ENCODE assay signal across 1 cellular context in the genomic region with DNA sequence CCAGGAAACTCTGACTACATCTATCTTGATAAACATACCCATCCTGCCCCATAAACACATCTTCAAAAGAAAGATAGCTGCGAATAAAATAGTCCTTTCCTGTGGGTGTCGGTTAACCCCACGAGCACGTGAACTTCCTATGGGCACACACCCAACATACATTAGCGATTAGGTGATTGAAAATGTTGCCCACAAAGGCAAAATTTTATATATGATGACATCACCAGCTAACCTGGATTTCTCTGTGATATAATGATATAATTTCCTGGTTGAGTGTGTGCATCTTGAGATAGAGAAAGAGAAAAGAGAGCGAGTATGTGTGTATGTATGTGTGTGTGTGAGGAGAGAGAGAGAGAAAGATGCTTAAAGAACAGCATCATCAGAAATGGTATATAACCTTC.
A peak's percentile ranks its signal among the peaks of the same experiment; 100 is the strongest.
TF ChIP-seq lines count a peak whose summit lies in the region.

No MANE protein-coding gene starts in this region.

TF ChIP-seq in HEK293, 187 proteins besides CTCF, POLR2A, EP300 and RAD21 (continued from another document):
- TF ChIP-seq, protein P1, sequence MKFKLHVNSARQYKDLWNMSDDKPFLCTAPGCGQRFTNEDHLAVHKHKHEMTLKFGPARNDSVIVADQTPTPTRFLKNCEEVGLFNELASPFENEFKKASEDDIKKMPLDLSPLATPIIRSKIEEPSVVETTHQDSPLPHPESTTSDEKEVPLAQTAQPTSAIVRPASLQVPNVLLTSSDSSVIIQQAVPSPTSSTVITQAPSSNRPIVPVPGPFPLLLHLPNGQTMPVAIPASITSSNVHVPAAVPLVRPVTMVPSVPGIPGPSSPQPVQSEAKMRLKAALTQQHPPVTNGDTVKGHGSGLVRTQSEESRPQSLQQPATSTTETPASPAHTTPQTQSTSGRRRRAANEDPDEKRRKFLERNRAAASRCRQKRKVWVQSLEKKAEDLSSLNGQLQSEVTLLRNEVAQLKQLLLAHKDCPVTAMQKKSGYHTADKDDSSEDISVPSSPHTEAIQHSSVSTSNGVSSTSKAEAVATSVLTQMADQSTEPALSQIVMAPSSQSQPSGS (tag by site-specific recombination; IDR thresholded peaks at IDR 0.05; ENCODE audit: low read depth), result peak; percentile 99
- TF ChIP-seq ZNF777 (tag by site-specific recombination; IDR thresholded peaks at IDR 0.05; ENCODE audit: borderline replicate concordance) (no peak), KLF8 (tag by site-specific recombination; IDR thresholded peaks at IDR 0.05) (peak; percentile 19), ZNF600 (tag by site-specific recombination; IDR thresholded peaks at IDR 0.05) (no peak), KLF16 (tag by site-specific recombination; IDR thresholded peaks at IDR 0.05) (0 out of 2 replicates have a peak, but pooled peaks have one; percentile 34), ZNF433 (tag by site-specific recombination; IDR thresholded peaks at IDR 0.05; ENCODE audit: low read depth) (no peak), RBAK (tag by site-specific recombination; IDR thresholded peaks at IDR 0.05) (no peak), ZNF585B (tag by site-specific recombination; IDR thresholded peaks at IDR 0.05) (no peak), IKZF3 (tag by site-specific recombination; IDR thresholded peaks at IDR 0.05) (peak; percentile 35; the same call in 1 of the 2 replicates), ZNF513 (tag by site-specific recombination; IDR thresholded peaks at IDR 0.05) (no peak), ZBTB21 (tag by site-specific recombination; IDR thresholded peaks at IDR 0.05) (peak; percentile 89), PRDM6 (tag by site-specific recombination; IDR thresholded peaks at IDR 0.05) (peak; percentile 77; the same call in 1 of the 2 replicates), GFI1B (tag by site-specific recombination; IDR thresholded peaks at IDR 0.05) (peak; percentile 36; the same call in 1 of the 2 replicates), ZNF623 (tag by site-specific recombination; IDR thresholded peaks at IDR 0.05) (peak; percentile 30; the same call in 1 of the 2 replicates), ZNF776 (tag by site-specific recombination; IDR thresholded peaks at IDR 0.05; ENCODE audit: borderline replicate concordance) (no peak), ZNF274 (IDR thresholded peaks at IDR 0.05; ENCODE audit: low read length) (no peak), ZNF274 (tag by site-specific recombination; IDR thresholded peaks at IDR 0.05; ENCODE audit: borderline replicate concordance) (no peak)
- TF ChIP-seq, protein P2, sequence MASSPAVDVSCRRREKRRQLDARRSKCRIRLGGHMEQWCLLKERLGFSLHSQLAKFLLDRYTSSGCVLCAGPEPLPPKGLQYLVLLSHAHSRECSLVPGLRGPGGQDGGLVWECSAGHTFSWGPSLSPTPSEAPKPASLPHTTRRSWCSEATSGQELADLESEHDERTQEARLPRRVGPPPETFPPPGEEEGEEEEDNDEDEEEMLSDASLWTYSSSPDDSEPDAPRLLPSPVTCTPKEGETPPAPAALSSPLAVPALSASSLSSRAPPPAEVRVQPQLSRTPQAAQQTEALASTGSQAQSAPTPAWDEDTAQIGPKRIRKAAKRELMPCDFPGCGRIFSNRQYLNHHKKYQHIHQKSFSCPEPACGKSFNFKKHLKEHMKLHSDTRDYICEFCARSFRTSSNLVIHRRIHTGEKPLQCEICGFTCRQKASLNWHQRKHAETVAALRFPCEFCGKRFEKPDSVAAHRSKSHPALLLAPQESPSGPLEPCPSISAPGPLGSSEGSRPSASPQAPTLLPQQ (tag by site-specific recombination; IDR thresholded peaks at IDR 0.05), result peak; percentile 61
- TF ChIP-seq, protein P3, sequence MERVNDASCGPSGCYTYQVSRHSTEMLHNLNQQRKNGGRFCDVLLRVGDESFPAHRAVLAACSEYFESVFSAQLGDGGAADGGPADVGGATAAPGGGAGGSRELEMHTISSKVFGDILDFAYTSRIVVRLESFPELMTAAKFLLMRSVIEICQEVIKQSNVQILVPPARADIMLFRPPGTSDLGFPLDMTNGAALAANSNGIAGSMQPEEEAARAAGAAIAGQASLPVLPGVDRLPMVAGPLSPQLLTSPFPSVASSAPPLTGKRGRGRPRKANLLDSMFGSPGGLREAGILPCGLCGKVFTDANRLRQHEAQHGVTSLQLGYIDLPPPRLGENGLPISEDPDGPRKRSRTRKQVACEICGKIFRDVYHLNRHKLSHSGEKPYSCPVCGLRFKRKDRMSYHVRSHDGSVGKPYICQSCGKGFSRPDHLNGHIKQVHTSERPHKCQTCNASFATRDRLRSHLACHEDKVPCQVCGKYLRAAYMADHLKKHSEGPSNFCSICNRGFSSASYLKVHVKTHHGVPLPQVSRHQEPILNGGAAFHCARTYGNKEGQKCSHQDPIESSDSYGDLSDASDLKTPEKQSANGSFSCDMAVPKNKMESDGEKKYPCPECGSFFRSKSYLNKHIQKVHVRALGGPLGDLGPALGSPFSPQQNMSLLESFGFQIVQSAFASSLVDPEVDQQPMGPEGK (tag by site-specific recombination; IDR thresholded peaks at IDR 0.05), result 0 out of 2 replicates have a peak, but pooled peaks have one; percentile 14
- TF ChIP-seq, protein P4, sequence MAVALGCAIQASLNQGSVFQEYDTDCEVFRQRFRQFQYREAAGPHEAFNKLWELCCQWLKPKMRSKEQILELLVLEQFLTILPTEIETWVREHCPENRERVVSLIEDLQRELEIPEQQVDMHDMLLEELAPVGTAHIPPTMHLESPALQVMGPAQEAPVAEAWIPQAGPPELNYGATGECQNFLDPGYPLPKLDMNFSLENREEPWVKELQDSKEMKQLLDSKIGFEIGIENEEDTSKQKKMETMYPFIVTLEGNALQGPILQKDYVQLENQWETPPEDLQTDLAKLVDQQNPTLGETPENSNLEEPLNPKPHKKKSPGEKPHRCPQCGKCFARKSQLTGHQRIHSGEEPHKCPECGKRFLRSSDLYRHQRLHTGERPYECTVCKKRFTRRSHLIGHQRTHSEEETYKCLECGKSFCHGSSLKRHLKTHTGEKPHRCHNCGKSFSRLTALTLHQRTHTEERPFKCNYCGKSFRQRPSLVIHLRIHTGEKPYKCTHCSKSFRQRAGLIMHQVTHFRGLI (tag by site-specific recombination; IDR thresholded peaks at IDR 0.05), result no peak
- TF ChIP-seq, protein P5, sequence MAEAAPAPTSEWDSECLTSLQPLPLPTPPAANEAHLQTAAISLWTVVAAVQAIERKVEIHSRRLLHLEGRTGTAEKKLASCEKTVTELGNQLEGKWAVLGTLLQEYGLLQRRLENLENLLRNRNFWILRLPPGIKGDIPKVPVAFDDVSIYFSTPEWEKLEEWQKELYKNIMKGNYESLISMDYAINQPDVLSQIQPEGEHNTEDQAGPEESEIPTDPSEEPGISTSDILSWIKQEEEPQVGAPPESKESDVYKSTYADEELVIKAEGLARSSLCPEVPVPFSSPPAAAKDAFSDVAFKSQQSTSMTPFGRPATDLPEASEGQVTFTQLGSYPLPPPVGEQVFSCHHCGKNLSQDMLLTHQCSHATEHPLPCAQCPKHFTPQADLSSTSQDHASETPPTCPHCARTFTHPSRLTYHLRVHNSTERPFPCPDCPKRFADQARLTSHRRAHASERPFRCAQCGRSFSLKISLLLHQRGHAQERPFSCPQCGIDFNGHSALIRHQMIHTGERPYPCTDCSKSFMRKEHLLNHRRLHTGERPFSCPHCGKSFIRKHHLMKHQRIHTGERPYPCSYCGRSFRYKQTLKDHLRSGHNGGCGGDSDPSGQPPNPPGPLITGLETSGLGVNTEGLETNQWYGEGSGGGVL (tag by site-specific recombination; IDR thresholded peaks at IDR 0.05), result peak; percentile 61; the same call in 1 of the 2 replicates
